ENCODE assay signal across 1 cellular context in genomic region chr19:38496603-38497487, GRCh38.
TF ChIP-seq lines count a peak whose summit lies in the region.

No MANE protein-coding gene starts in this region.

TF ChIP-seq in HCT116, 20 proteins besides CTCF, POLR2A, EP300 and RAD21 (continued from another document):
- no peak for TF ChIP-seq REST (IDR thresholded peaks at IDR 0.05; ENCODE audit: low read depth)
- TF ChIP-seq ZBTB33 (IDR thresholded peaks at IDR 0.05; ENCODE audit: extremely low read depth, insufficient replicate concordance, low read length): no peak
- no peak for TF ChIP-seq FOSL1 (IDR thresholded peaks at IDR 0.05; ENCODE audit: low read depth)
- TF ChIP-seq MAX (IDR thresholded peaks at IDR 0.05): peak; percentile 50; the same call in 1 of the 2 replicates
- TF ChIP-seq SP1 (IDR thresholded peaks at IDR 0.05; ENCODE audit: low read depth): no peak
- peak; percentile 93; the same call in 1 of the 2 replicates for TF ChIP-seq ELF1 (IDR thresholded peaks at IDR 0.05; ENCODE audit: borderline replicate concordance, low read depth)
- TF ChIP-seq JUND (IDR thresholded peaks at IDR 0.05): no peak
- no peak for TF ChIP-seq YY1 (IDR thresholded peaks at IDR 0.05; ENCODE audit: extremely low read depth, insufficient replicate concordance, low read depth, low read length)
- no peak for TF ChIP-seq ZNF274 (IDR thresholded peaks at IDR 0.05; ENCODE audit: low read depth, low read length)
- TF ChIP-seq EZH2phosphoT487 (IDR thresholded peaks at IDR 0.05; ENCODE audit: borderline replicate concordance): no peak
- TF ChIP-seq POLR2AphosphoS5 (IDR thresholded peaks at IDR 0.05; ENCODE audit: low read depth, low read length): peak; percentile 78
- TF ChIP-seq CEBPB (IDR thresholded peaks at IDR 0.05; ENCODE audit: low read depth): no peak
- no peak for TF ChIP-seq EZH2 (IDR thresholded peaks at IDR 0.05)
- TF ChIP-seq EGR1 (IDR thresholded peaks at IDR 0.05; ENCODE audit: low read depth): peak; percentile 79
- TF ChIP-seq ATF3 (IDR thresholded peaks at IDR 0.05): no peak
- peak; percentile 76; the same call in 1 of the 2 replicates for TF ChIP-seq ZFX (IDR thresholded peaks at IDR 0.05)
